In the genomic region with DNA sequence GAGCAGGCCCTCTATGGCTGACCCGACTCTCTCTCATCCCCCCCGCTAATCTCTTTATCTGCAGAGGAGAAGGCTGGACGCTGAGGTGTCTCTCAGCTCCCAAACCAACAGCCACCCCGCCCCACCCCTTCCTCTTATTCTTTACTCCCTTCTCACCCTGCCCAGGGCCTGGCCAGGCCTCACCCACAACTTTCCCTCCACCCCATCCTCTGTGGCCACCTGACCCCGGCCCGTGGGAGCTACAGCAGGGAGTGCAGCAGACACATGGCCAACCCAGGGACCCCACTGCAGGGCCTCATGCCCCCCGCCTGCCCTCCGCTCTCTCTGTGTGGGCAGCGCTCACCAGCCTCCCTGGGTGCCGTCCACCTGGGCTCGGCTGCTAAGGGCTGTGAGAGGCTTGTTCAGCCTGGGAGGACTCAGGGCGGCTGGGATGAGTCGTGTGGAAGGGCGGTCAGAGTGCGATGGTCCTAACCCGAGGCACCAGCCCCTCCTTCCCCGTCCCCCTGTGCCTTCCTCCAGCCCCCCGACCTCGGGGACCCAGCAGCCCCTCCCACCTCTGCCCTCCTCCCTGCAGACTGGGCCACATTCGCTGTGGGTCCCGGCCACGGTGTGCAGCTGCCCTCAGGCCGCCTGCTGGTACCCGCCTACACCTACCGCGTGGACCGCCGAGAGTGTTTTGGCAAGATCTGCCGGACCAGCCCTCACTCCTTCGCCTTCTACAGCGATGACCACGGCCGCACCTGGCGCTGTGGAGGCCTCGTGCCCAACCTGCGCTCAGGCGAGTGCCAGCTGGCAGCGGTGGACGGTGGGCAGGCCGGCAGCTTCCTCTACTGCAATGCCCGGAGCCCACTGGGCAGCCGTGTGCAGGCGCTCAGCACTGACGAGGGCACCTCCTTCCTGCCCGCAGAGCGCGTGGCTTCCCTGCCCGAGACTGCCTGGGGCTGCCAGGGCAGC, we compare ENCODE assay signal across 1 cellular context.
TF ChIP-seq lines count a peak whose summit lies in the region.

No MANE protein-coding gene starts in this region.

TF ChIP-seq in K562, 482 proteins besides CTCF, POLR2A, EP300 and RAD21:
- TF ChIP-seq, protein P1, sequence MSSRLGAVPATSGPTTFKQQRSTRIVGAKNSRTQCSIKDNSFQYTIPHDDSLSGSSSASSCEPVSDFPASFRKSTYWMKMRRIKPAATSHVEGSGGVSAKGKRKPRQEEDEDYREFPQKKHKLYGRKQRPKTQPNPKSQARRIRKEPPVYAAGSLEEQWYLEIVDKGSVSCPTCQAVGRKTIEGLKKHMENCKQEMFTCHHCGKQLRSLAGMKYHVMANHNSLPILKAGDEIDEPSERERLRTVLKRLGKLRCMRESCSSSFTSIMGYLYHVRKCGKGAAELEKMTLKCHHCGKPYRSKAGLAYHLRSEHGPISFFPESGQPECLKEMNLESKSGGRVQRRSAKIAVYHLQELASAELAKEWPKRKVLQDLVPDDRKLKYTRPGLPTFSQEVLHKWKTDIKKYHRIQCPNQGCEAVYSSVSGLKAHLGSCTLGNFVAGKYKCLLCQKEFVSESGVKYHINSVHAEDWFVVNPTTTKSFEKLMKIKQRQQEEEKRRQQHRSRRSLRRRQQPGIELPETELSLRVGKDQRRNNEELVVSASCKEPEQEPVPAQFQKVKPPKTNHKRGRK (tag; IDR thresholded peaks at IDR 0.05), result no peak
- TF ChIP-seq, protein P2, sequence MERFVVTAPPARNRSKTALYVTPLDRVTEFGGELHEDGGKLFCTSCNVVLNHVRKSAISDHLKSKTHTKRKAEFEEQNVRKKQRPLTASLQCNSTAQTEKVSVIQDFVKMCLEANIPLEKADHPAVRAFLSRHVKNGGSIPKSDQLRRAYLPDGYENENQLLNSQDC (CRISPR knock-in tag; IDR thresholded peaks at IDR 0.05), result no peak
- TF ChIP-seq, protein P3, sequence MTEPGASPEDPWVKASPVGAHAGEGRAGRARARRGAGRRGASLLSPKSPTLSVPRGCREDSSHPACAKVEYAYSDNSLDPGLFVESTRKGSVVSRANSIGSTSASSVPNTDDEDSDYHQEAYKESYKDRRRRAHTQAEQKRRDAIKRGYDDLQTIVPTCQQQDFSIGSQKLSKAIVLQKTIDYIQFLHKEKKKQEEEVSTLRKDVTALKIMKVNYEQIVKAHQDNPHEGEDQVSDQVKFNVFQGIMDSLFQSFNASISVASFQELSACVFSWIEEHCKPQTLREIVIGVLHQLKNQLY (CRISPR knock-in tag; conservative IDR thresholded peaks at IDR 0.05), result no peak
- no peak for TF ChIP-seq STAT5B (CRISPR knock-in tag; IDR thresholded peaks at IDR 0.05)
- TF ChIP-seq, protein P4, sequence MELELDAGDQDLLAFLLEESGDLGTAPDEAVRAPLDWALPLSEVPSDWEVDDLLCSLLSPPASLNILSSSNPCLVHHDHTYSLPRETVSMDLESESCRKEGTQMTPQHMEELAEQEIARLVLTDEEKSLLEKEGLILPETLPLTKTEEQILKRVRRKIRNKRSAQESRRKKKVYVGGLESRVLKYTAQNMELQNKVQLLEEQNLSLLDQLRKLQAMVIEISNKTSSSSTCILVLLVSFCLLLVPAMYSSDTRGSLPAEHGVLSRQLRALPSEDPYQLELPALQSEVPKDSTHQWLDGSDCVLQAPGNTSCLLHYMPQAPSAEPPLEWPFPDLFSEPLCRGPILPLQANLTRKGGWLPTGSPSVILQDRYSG (tag; conservative IDR thresholded peaks at IDR 0.05; ENCODE audit: low read depth), result no peak
- TF ChIP-seq CBX3 (IDR thresholded peaks at IDR 0.05; ENCODE audit: borderline replicate concordance in 1 of 2, low read length in 2 of 2), result no peak
- TF ChIP-seq, protein P5, sequence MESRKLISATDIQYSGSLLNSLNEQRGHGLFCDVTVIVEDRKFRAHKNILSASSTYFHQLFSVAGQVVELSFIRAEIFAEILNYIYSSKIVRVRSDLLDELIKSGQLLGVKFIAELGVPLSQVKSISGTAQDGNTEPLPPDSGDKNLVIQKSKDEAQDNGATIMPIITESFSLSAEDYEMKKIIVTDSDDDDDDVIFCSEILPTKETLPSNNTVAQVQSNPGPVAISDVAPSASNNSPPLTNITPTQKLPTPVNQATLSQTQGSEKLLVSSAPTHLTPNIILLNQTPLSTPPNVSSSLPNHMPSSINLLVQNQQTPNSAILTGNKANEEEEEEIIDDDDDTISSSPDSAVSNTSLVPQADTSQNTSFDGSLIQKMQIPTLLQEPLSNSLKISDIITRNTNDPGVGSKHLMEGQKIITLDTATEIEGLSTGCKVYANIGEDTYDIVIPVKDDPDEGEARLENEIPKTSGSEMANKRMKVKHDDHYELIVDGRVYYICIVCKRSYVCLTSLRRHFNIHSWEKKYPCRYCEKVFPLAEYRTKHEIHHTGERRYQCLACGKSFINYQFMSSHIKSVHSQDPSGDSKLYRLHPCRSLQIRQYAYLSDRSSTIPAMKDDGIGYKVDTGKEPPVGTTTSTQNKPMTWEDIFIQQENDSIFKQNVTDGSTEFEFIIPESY (CRISPR knock-in tag; IDR thresholded peaks at IDR 0.05), result peak; percentile 83
- 0 out of 2 replicates have a peak, but pooled peaks have one; percentile 35 for TF ChIP-seq HNRNPL (IDR thresholded peaks at IDR 0.05; ENCODE audit: low read depth, low read length)
- no peak for TF ChIP-seq TCF7L2 (IDR thresholded peaks at IDR 0.05; ENCODE audit: low read depth, low read length)
- TF ChIP-seq ZKSCAN1 (IDR thresholded peaks at IDR 0.05; ENCODE audit: low read depth, low read length), result no peak
- TF ChIP-seq RFX1 (IDR thresholded peaks at IDR 0.05), result no peak
- no peak for TF ChIP-seq PHTF2 (CRISPR knock-in tag; IDR thresholded peaks at IDR 0.05)
- no peak for TF ChIP-seq TEAD2 (tag; IDR thresholded peaks at IDR 0.05)
